ENCODE assay signal across 17 cellular contexts in the genomic region with DNA sequence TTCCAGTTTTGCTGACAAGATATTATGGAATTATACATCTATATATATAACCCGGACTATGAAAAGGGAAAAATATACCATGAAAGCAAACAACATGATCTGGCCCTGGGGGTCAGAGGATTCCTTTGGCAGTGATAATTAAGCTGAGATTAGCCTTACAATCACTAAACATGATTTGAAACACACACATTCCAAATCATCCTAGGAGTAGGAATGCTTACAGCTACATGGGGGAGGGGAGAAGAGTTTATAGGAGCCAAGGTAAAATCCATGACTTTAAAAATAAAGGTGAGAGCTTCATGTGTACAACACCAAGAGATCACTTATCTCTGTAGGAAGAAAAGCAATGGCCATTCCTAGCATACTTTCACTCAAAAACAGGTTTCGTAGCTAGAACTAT. TPM values are rescaled to one million over a fixed set of nuclear protein-coding genes. Genes with fewer than 3 reads are reported as not detected.
DNase-seq lines count a peak whose midpoint lies in the region; ATAC-seq and TF ChIP-seq lines count a peak whose summit lies in the region.
"Had no signal": no experiment of that assay in that cellular context is flagged by ENCODE, and none has a peak within 500 bp of the region (broad histone marks: within the 10 kb centered on the region; RNA-seq: fewer than 3 reads in every experiment).

No MANE protein-coding gene starts in this region.

- H3K9me3 ChIP-seq in heart left ventricle (no peaks in the 10 kb centered on the region), gastroesophageal sphincter (no peaks in the 10 kb centered on the region), sigmoid colon (no peaks in the 10 kb centered on the region), uterus (no peaks in the 10 kb centered on the region)

- H3K36me3 ChIP-seq in heart left ventricle: no peaks in the 10 kb centered on the region
- H3K36me3 ChIP-seq in gastroesophageal sphincter: no peaks in the 10 kb centered on the region
- no peaks in the 10 kb centered on the region for H3K36me3 ChIP-seq in sigmoid colon
- no peaks in the 10 kb centered on the region for H3K36me3 ChIP-seq in uterus

- H3K27ac ChIP-seq in heart left ventricle (peak overlapping the region in 7 of 12 donors; percentile 2 to 66 (median 58)), gastroesophageal sphincter (peak overlapping the region; percentile 11 to 68 (median 42)), sigmoid colon (peak overlapping the region; percentile 23 to 58 (median 50)), uterus (peak overlapping the region; percentile 72 to 93)
- H3K27ac ChIP-seq: BLaER1 treated with 17β-estradiol and CSF1 and Interleukin-3, amounts not matched to agents 10 nM and 100 nM had no signal

- intact Hi-C loops in heart left ventricle (cut with DNase I): no loop called here
- intact Hi-C loops in cardiac septum (cut with DNase I): no loop called here
- intact Hi-C loops in sigmoid colon (cut with DNase I): no loop called here
- intact Hi-C loops in uterus (cut with DNase I; ENCODE audit: low total_unique reads): no loop called here

- TF ChIP-seq POLR2A in heart left ventricle (IDR thresholded peaks at IDR 0.05) (no peak), gastroesophageal sphincter (IDR thresholded peaks at IDR 0.05) (no peak), sigmoid colon (IDR thresholded peaks at IDR 0.05) (no peak), uterus (IDR thresholded peaks at IDR 0.05) (no peak)

- H3K4me1 ChIP-seq in heart left ventricle: peaks cover 0 to 43% (median 24%) of the 10 kb centered on the region in 12 donors
- H3K4me1 ChIP-seq in gastroesophageal sphincter: peaks cover 5 to 62% (median 20%) of the 10 kb centered on the region in 3 donors
- peaks cover 0 to 63% (median 54%) of the 10 kb centered on the region in 4 donors for H3K4me1 ChIP-seq in sigmoid colon
- peaks cover 9 to 11% of the 10 kb centered on the region in 2 donors for H3K4me1 ChIP-seq in uterus

- DNase-seq in heart left ventricle (no peak), cardiac septum (ENCODE audit: low spot score) (no peak), sigmoid colon (no peak), uterus (no peak), SW 1271 (lab: John Stamatoyannopoulos, UW) (no peak), AML-193 (lab: John Stamatoyannopoulos, UW) (no peak)
- DNase-seq in activated CD4-positive, CD25-positive, alpha-beta regulatory T cell (lab: John Stamatoyannopoulos, UW): no peak
- DNase-seq: activated CD4-positive, alpha-beta T cell treated with anti-CD3 and anti-CD28 coated beads for 1 hour; activated naive CD8-positive, alpha-beta T cell treated with anti-CD3 and anti-CD28 coated beads, Interleukin-2, amount 50 U/mL, for 24 hours; DMS 273 treated with DMSO at 0.1 percent for 48 hours; GF-D8; islet precursor cell; NCI-H1436; NCI-H2171 treated with DMSO at 0.1 percent for 48 hours; stimulated activated naive B cell treated with anti-CD40 and anti-IgM and Interleukin-4, amounts not matched to agents 10 μg/mL and 1 μg/mL and 100 μg/mL, for 72 hours had no signal

- TF ChIP-seq EP300 in gastroesophageal sphincter (IDR thresholded peaks at IDR 0.05) (no peak), sigmoid colon (IDR thresholded peaks at IDR 0.05) (no peak)

- no peak overlapping the region for H3K4me3 ChIP-seq in heart left ventricle
- H3K4me3 ChIP-seq in gastroesophageal sphincter: no peak overlapping the region
- H3K4me3 ChIP-seq in sigmoid colon: no peak overlapping the region
- peak overlapping the region in 1 of 2 donors; percentile 6 for H3K4me3 ChIP-seq in uterus
- H3K4me3 ChIP-seq: BLaER1 treated with 17β-estradiol and CSF1 and Interleukin-3, amounts not matched to agents 10 nM and 100 nM had no signal

- no peak for ATAC-seq in heart left ventricle
- no peak for ATAC-seq in gastroesophageal sphincter
- ATAC-seq: activated naive CD8-positive, alpha-beta T cell treated with anti-CD3 and anti-CD28 coated beads, Interleukin-2, amount 50 U/mL, for 24 hours; stimulated activated naive B cell treated with anti-CD40 and anti-IgM and Interleukin-4, amounts not matched to agents 10 μg/mL and 1 μg/mL and 100 μg/mL, for 72 hours had no signal

- no peaks in the 10 kb centered on the region for H3K27me3 ChIP-seq in heart left ventricle
- no peaks in the 10 kb centered on the region for H3K27me3 ChIP-seq in gastroesophageal sphincter
- H3K27me3 ChIP-seq in sigmoid colon: no peaks in the 10 kb centered on the region
- H3K27me3 ChIP-seq in uterus: no peaks in the 10 kb centered on the region
- H3K27me3 ChIP-seq: BLaER1 treated with 17β-estradiol and CSF1 and Interleukin-3, amounts not matched to agents 10 nM and 100 nM had no signal

- WGBS in heart left ventricle, 4 donors: 54 to 76% (median 67%) methylated on average over 2 of the region's 2 CpGs
- 66 to 69% methylated on average over 2 of the region's 2 CpGs for WGBS in gastroesophageal sphincter (ENCODE audit: low coverage in 1 of 2), 2 donors
- 62 to 73% methylated on average over 2 of the region's 2 CpGs for WGBS in sigmoid colon, 2 donors

- TF ChIP-seq CTCF in heart left ventricle (IDR thresholded peaks at IDR 0.05) (no peak), gastroesophageal sphincter (IDR thresholded peaks at IDR 0.05) (no peak), sigmoid colon (IDR thresholded peaks at IDR 0.05) (no peak), uterus (IDR thresholded peaks at IDR 0.05) (no peak)

RNA-seq across cellular contexts. Expression of a gene that starts 57.6 kb away (rescaled TPM):
- total RNA-seq in heart left ventricle (10 to 100 TPM; 12.1 to 27.9 (median 19.9) TPM), cardiac septum (24.4 TPM), gastroesophageal sphincter (100 to 1,000 TPM in 1 of 4 donors, 10 to 100 TPM in 3; 72.8 to 102 (median 89.3) TPM), sigmoid colon (100 to 1,000 TPM in 1 of 4 donors, 10 to 100 TPM in 3; 66.4 to 105 (median 85.4) TPM), uterus (100 to 1,000 TPM in 2 of 4 donors, 10 to 100 TPM in 2; 39.2 to 227 (median 97.6) TPM)
- polyA plus RNA-seq in heart left ventricle (1 to 10 TPM; 3.2 to 8.6 TPM), sigmoid colon (10 to 100 TPM in 1 of 3 donors, 1 to 10 TPM in 2; 2.1 to 10.8 (median 7.1) TPM)
